In genomic region chr14:90714811-90715210, GRCh38 we compare ENCODE assay signal across 19 cellular contexts.
A peak's percentile ranks its signal among the peaks of the same experiment; 100 is the strongest.
DNase-seq lines count a peak whose midpoint lies in the region; FAIRE-seq and TF ChIP-seq lines count a peak whose summit lies in the region.
"Had no signal": no experiment of that assay in that cellular context is flagged by ENCODE, and none has a peak within 500 bp of the region (broad histone marks: within the 10 kb centered on the region; RNA-seq: fewer than 3 reads in every experiment).

No MANE protein-coding gene starts in this region.

- H3K27me3 Mint-ChIP-seq in HFFc6 (ENCODE audit: insufficient read depth) = peaks cover 2% of the 10 kb centered on the region; the same call in 1 of the 2 replicates
- peaks cover 2% of the 10 kb centered on the region for H3K27me3 Mint-ChIP-seq in neural progenitor cell (ENCODE audit: insufficient read depth, low read depth)

- H3K36me3 Mint-ChIP-seq in HFFc6 (ENCODE audit: low read depth) (no peaks in the 10 kb centered on the region), neural progenitor cell (peaks cover 9% of the 10 kb centered on the region)
- H3K36me3 Mint-ChIP-seq: activated naive CD4-positive, alpha-beta T cell treated with anti-CD3 and anti-CD28 coated beads, Interleukin-2, amount 50 U/mL, for 24 hours; memory B cell; naive thymus-derived CD8-positive, alpha-beta T cell had no signal

- intact Hi-C loops in spleen (cut with DNase I; ENCODE audit: low total_unique reads) = no loop called here

- no peak overlapping the region for H3K4me2 ChIP-seq in neural progenitor cell

- TF ChIP-seq POLR2A in spleen (IDR thresholded peaks at IDR 0.05) = no peak

- no peaks in the 10 kb centered on the region for H3K36me3 ChIP-seq in bronchial epithelial cell (ENCODE audit: control insufficient read depth, insufficient read depth, low read length)
- H3K36me3 ChIP-seq in spleen = peaks cover 0 to 13% (median 0%) of the 10 kb centered on the region in 6 donors
- H3K36me3 ChIP-seq in neural progenitor cell = no peaks in the 10 kb centered on the region

- H3K27ac Mint-ChIP-seq in HFFc6 (peak overlapping the region; percentile 10; the same call in 1 of the 2 replicates), neural progenitor cell (no peak overlapping the region)
- H3K27ac Mint-ChIP-seq: activated naive CD4-positive, alpha-beta T cell treated with anti-CD3 and anti-CD28 coated beads, Interleukin-2, amount 50 U/mL, for 24 hours; B cell; memory B cell; naive thymus-derived CD8-positive, alpha-beta T cell had no signal

- no peaks in the 10 kb centered on the region for H3F3A ChIP-seq in neural progenitor cell (ENCODE audit: low read depth)

- H3K79me2 ChIP-seq in neural progenitor cell (ENCODE audit: low read depth) = no peaks in the 10 kb centered on the region

- H3K27ac ChIP-seq in spleen (no peak overlapping the region), neural progenitor cell (no peak overlapping the region)
- H3K27ac ChIP-seq: skin epidermis had no signal

- no peaks in the 10 kb centered on the region for H3K9me3 Mint-ChIP-seq in HFFc6
- H3K9me3 Mint-ChIP-seq in neural progenitor cell = no peaks in the 10 kb centered on the region
- H3K9me3 Mint-ChIP-seq: activated naive CD4-positive, alpha-beta T cell treated with anti-CD3 and anti-CD28 coated beads, Interleukin-2, amount 50 U/mL, for 24 hours; memory B cell; naive thymus-derived CD8-positive, alpha-beta T cell had no signal

- TF ChIP-seq CTCF in HFFc6 (IDR thresholded peaks at IDR 0.05) = no peak
- TF ChIP-seq CTCF in bronchial epithelial cell (IDR thresholded peaks at IDR 0.05; ENCODE audit: insufficient read depth, low read length, severe bottlenecking) = no peak
- no peak for TF ChIP-seq CTCF in spleen (IDR thresholded peaks at IDR 0.05 in 8 of 11, conservative IDR thresholded peaks at IDR 0.05 in 3 of 11)
- no peak for TF ChIP-seq CTCF in neural progenitor cell (IDR thresholded peaks at IDR 0.05)

- H3K27me3 ChIP-seq in bronchial epithelial cell (ENCODE audit: control insufficient read depth, insufficient read depth, low read length) = no peaks in the 10 kb centered on the region
- no peaks in the 10 kb centered on the region for H3K27me3 ChIP-seq in spleen (replicated peaks in 1 of 7)
- no peaks in the 10 kb centered on the region for H3K27me3 ChIP-seq in neural progenitor cell

- WGBS in spleen, 5 donors = 64 to 97% (median 94%) methylated on average over 1 of the region's 1 CpG

- peak; percentile 8 for DNase-seq in HFFc6
- peak; percentile 25 for DNase-seq in bronchial epithelial cell (ENCODE audit: low read depth)
- DNase-seq in iris pigment epithelial cell (ENCODE audit: low read depth) = peak; percentile 64
- DNase-seq in stromal cell of bone marrow (ENCODE audit: low read depth) = peak; percentile 32
- no peak for DNase-seq in NCI-H1417 (lab: John Stamatoyannopoulos, UW)
- no peak for DNase-seq in spleen
- DNase-seq in neural progenitor cell (ENCODE audit: low spot score) = no peak
- DNase-seq in GDM1 (lab: John Stamatoyannopoulos, UW) = no peak
- DNase-seq: DMS79 treated with DMSO at 0.1 percent for 48 hours; kidney glomerular epithelial cell; naive thymus-derived CD8-positive, alpha-beta T cell; NCI-H1105 treated with DMSO at 0.1 percent for 48 hours; NCI-H524; stimulated activated CD4-positive, alpha-beta T cell treated with anti-CD3 and anti-CD28 coated beads, Interleukin-4, amount 100 ng/mL, for 1 hour had no signal

- no peaks in the 10 kb centered on the region for H3K9me3 ChIP-seq in spleen
- H3K9me3 ChIP-seq in neural progenitor cell (ENCODE audit: low read depth) = no peaks in the 10 kb centered on the region

- no peak overlapping the region for H3K4me3 ChIP-seq in bronchial epithelial cell (ENCODE audit: low read depth, low read length)
- no peak overlapping the region for H3K4me3 ChIP-seq in spleen
- H3K4me3 ChIP-seq in neural progenitor cell = no peak overlapping the region
- H3K4me3 ChIP-seq: skin epidermis had no signal

- H3K4me1 ChIP-seq in spleen = peaks cover 0 to 6% (median 0%) of the 10 kb centered on the region in 6 donors
- no peaks in the 10 kb centered on the region for H3K4me1 ChIP-seq in neural progenitor cell

- FAIRE-seq in bronchial epithelial cell (lab: Jason Lieb, UNC) = no peak
- FAIRE-seq: HepG2 had no signal

- peaks cover 24% of the 10 kb centered on the region for H3K4me1 Mint-ChIP-seq in HFFc6 (ENCODE audit: low read depth)
- H3K4me1 Mint-ChIP-seq in neural progenitor cell = peaks cover 3% of the 10 kb centered on the region
- H3K4me1 Mint-ChIP-seq: activated naive CD4-positive, alpha-beta T cell treated with anti-CD3 and anti-CD28 coated beads, Interleukin-2, amount 50 U/mL, for 24 hours; B cell; memory B cell; naive thymus-derived CD8-positive, alpha-beta T cell had no signal

- H2AFZ ChIP-seq in neural progenitor cell (replicated peaks) = no peak overlapping the region

- H4K20me1 ChIP-seq in neural progenitor cell (ENCODE audit: low read depth) = no peaks in the 10 kb centered on the region

- H3K4me3 Mint-ChIP-seq in HFFc6 = no peak overlapping the region
- no peak overlapping the region for H3K4me3 Mint-ChIP-seq in neural progenitor cell
- H3K4me3 Mint-ChIP-seq: activated naive CD4-positive, alpha-beta T cell treated with anti-CD3 and anti-CD28 coated beads, Interleukin-2, amount 50 U/mL, for 24 hours; B cell; memory B cell; naive thymus-derived CD8-positive, alpha-beta T cell had no signal

- H3K9ac ChIP-seq in neural progenitor cell = no peak overlapping the region

Comparison
In these comparisons a context has a peak if more than half of its experiments do, and no peak if none do; other contexts are left out.
1. DNase-seq: peak in HFFc6 (single experiment), bronchial epithelial cell (single experiment), iris pigment epithelial cell (single experiment) and stromal cell of bone marrow (single experiment); none in NCI-H1417 (0 of 3), spleen (single experiment), neural progenitor cell (single experiment) and GDM1 (single experiment).